ENCODE assay signal across 17 cellular contexts in genomic region chr13:83312194-83312593, GRCh38.
"Had no signal": no experiment of that assay in that cellular context is flagged by ENCODE, and none has a peak within 500 bp of the region (broad histone marks: within the 10 kb centered on the region; RNA-seq: fewer than 3 reads in every experiment).

No MANE protein-coding gene starts in this region.

- H3K4me3 ChIP-seq: gastrocnemius medialis, heart right ventricle, mucosa of descending colon, stomach, thoracic aorta had no signal

- H3K27me3 ChIP-seq: gastrocnemius medialis, heart right ventricle, stomach had no signal

- DNase-seq: activated CD4-positive, alpha-beta T cell treated with anti-CD3 and anti-CD28 coated beads, Interleukin-2, amount 10 ng/mL, durations not matched to agents 7 days and 5 days; activated CD4-positive, CD25-positive, alpha-beta regulatory T cell; activated naive CD4-positive, alpha-beta T cell treated with Interleukin-2 at 50 U/mL for 16 hours; central memory CD4-positive, alpha-beta T cell; cortex of kidney; effector CD8-positive, alpha-beta T cell; gastrocnemius medialis; heart right ventricle; islet precursor cell; mammary epithelial cell; mucosa of descending colon; naive thymus-derived CD8-positive, alpha-beta T cell; stimulated activated CD4-positive, alpha-beta T cell treated with anti-CD3 and anti-CD28 coated beads, Interleukin-1b, Interleukin-23, amount 100 ng/mL, for 48 hours; stomach had no signal

- H3K27ac ChIP-seq: gastrocnemius medialis, heart right ventricle, parathyroid adenoma, stomach, thoracic aorta had no signal

- ATAC-seq: gastrocnemius medialis; heart right ventricle; left lobe of liver; mucosa of descending colon; naive thymus-derived CD8-positive, alpha-beta T cell had no signal

- H3K36me3 ChIP-seq: gastrocnemius medialis, heart right ventricle, stomach, thoracic aorta had no signal

- H3K9me3 ChIP-seq: gastrocnemius medialis, thoracic aorta had no signal

- H3K4me1 ChIP-seq: gastrocnemius medialis, heart right ventricle, parathyroid adenoma, stomach had no signal
